ENCODE assay signal across 8 cellular contexts in genomic region chr9:32431940-32432555, GRCh38. TPM values are rescaled to one million over a fixed set of nuclear protein-coding genes. Genes with fewer than 3 reads are reported as not detected.
DNase-seq lines count a peak whose midpoint lies in the region; ATAC-seq and TF ChIP-seq lines count a peak whose summit lies in the region.

No MANE protein-coding gene starts in this region.

- peak overlapping the region; percentile 36 for H3K27ac Mint-ChIP-seq in mesothelial cell of epicardium

- no peaks in the 10 kb centered on the region for H3K4me1 Mint-ChIP-seq in mesothelial cell of epicardium

- H3K4me3 ChIP-seq in SJSA1 (no peak overlapping the region), thoracic aorta (no peak overlapping the region)

- H3K4me1 ChIP-seq in SJSA1 (replicated peaks) (peaks cover 28% of the 10 kb centered on the region), thoracic aorta (ENCODE audit: control insufficient read depth in 1 of 2, low read depth in 2 of 2) (peaks cover 8 to 22% of the 10 kb centered on the region in 2 donors)

- H3K36me3 ChIP-seq in SJSA1 (peaks cover 3% of the 10 kb centered on the region), thoracic aorta (peaks cover 20% of the 10 kb centered on the region)

- H3K36me3 Mint-ChIP-seq in mesothelial cell of epicardium, result peaks cover 25% of the 10 kb centered on the region

- ATAC-seq in GM19351 (IDR thresholded peaks at IDR 0.05; ENCODE audit: unreplicated experiment) (peak; percentile 68), thoracic aorta (ENCODE audit: insufficient number of reproducible peaks, low FRiP score, low read depth) (no peak), HG03469 (IDR thresholded peaks at IDR 0.05; ENCODE audit: unreplicated experiment) (no peak), GM21737 (IDR thresholded peaks at IDR 0.05; ENCODE audit: unreplicated experiment) (no peak)

- TF ChIP-seq CTCF in mesothelial cell of epicardium (IDR thresholded peaks at IDR 0.05; ENCODE audit: unreplicated experiment) (peak; percentile 61), thoracic aorta (IDR thresholded peaks at IDR 0.05) (peak; percentile 50)

- H3K27me3 ChIP-seq in SJSA1 (replicated peaks) (no peaks in the 10 kb centered on the region), thoracic aorta (replicated peaks; ENCODE audit: insufficient read depth) (no peaks in the 10 kb centered on the region)

- H3K9me3 ChIP-seq in SJSA1 (replicated peaks) (no peaks in the 10 kb centered on the region), thoracic aorta (no peaks in the 10 kb centered on the region)

- no peaks in the 10 kb centered on the region for H3K9me3 Mint-ChIP-seq in mesothelial cell of epicardium

- DNase-seq in CD1c-positive myeloid dendritic cell (ENCODE audit: extremely low spot score) (peak; percentile 41), SJSA1 (ENCODE audit: low read depth in 1 of 2, low spot score in 2 of 2) (peak; percentile 26 to 52), mesothelial cell of epicardium (ENCODE audit: low spot score in 2 of 2, unreplicated experiment in 2 of 2) (peak in 1 of 2 experiments; percentile 44), thoracic aorta (ENCODE audit: low spot score) (no peak)
- peak; percentile 13 for DNase-seq in central memory CD4-positive, alpha-beta T cell

- no peaks in the 10 kb centered on the region for H3K27me3 Mint-ChIP-seq in mesothelial cell of epicardium (ENCODE audit: low read depth)

- no peak overlapping the region for H3K4me3 Mint-ChIP-seq in mesothelial cell of epicardium

- peak overlapping the region; percentile 73; the same call in 1 of the 2 replicates for H3K27ac ChIP-seq in SJSA1
- H3K27ac ChIP-seq in thoracic aorta, result peak overlapping the region in 1 of 2 donors; percentile 33

RNA-seq across cellular contexts. Expression of gene ACO1, which starts 47.6 kb away (rescaled TPM):
- total RNA-seq in SJSA1 (2014; rRNA removed; shearing (Covaris generic)), result 37.3 and 37.9 TPM in 2 replicates
- 23.9 to 24.6 TPM (median 24.0 TPM) in 3 replicates for total RNA-seq in mesothelial cell of epicardium
- 10 to 100 TPM; 28.6 to 32.9 TPM for total RNA-seq in thoracic aorta
